Comparison of ENCODE assay signal across 20 cellular contexts in the genomic region with DNA sequence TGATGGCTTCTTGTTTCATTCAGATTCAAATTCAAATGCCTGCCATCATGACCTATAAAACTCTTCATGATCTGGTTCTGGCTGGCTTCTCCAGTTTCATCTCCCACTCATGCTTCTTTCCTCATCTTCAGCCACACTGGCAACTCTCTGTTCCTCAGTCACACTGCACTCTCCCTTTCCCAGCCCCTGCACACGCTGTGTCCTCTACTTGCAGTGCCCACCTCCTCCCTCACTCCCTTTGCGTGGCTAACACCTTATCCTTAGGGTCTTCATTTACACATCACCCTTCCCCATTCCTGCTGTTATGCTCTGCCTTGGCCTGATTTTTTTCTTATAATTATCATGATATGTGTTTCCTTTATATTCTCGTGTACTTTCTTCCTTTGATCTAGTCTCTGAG.
"Had no signal": no experiment of that assay in that cellular context is flagged by ENCODE, and none has a peak within 500 bp of the region (broad histone marks: within the 10 kb centered on the region; RNA-seq: fewer than 3 reads in every experiment).

No MANE protein-coding gene starts in this region.

- H3K9me3 Mint-ChIP-seq: dendritic cell treated with granulocyte-macrophage colony-stimulating factor and Interleukin-4, amounts not matched to agents 40 ng/mL and 50 ng/mL, for 4 days; mesothelial cell of epicardium had no signal

- H3K27ac ChIP-seq: colonic mucosa, esophagus squamous epithelium, gastrocnemius medialis, heart right ventricle, left lung, lower lobe of right lung had no signal

- H3K9me3 ChIP-seq: colonic mucosa, esophagus squamous epithelium, gastrocnemius medialis, heart right ventricle, left lung, lower lobe of right lung, mucosa of descending colon had no signal

- H3K36me3 ChIP-seq: colonic mucosa, esophagus squamous epithelium, gastrocnemius medialis, heart right ventricle, left lung, lower lobe of right lung had no signal

- DNase-seq: colonic mucosa; cortex of kidney; effector CD4-positive, alpha-beta T cell; effector memory CD4-positive, alpha-beta T cell; esophagus squamous epithelium; foreskin fibroblast; foreskin melanocyte; gastrocnemius medialis; glutamatergic neuron; head of caudate nucleus; heart right ventricle; hippocampal formation; left cardiac atrium; left lung; left ventricle myocardium superior; lower lobe of right lung; mesenchymal stem cell; mucosa of descending colon had no signal

- H3K4me1 ChIP-seq: colonic mucosa, gastrocnemius medialis, left lung, lower lobe of right lung had no signal

- ATAC-seq: gastrocnemius medialis, heart right ventricle, left cardiac atrium, left lung, left ventricle myocardium superior, lower lobe of right lung, mucosa of descending colon had no signal

- H3K27ac Mint-ChIP-seq: dendritic cell treated with granulocyte-macrophage colony-stimulating factor and Interleukin-4, amounts not matched to agents 40 ng/mL and 50 ng/mL, for 4 days; mesothelial cell of epicardium had no signal

- H3K4me3 ChIP-seq: colonic mucosa, esophagus squamous epithelium, gastrocnemius medialis, heart right ventricle, left lung, lower lobe of right lung, mucosa of descending colon had no signal

- H3K36me3 Mint-ChIP-seq: mesothelial cell of epicardium had no signal

- H3K4me3 Mint-ChIP-seq: dendritic cell treated with granulocyte-macrophage colony-stimulating factor and Interleukin-4, amounts not matched to agents 40 ng/mL and 50 ng/mL, for 4 days; mesothelial cell of epicardium had no signal

- H3K27me3 ChIP-seq: colonic mucosa, esophagus squamous epithelium, gastrocnemius medialis had no signal
